9 cellular contexts compared by ENCODE assay signal in genomic region chr5:88268414-88269184, GRCh38. TPM values are rescaled to one million over a fixed set of nuclear protein-coding genes. Genes with fewer than 3 reads are reported as not detected.
DNase-seq lines count a peak whose midpoint lies in the region; ATAC-seq, FAIRE-seq and TF ChIP-seq lines count a peak whose summit lies in the region.
"Had no signal": no experiment of that assay in that cellular context is flagged by ENCODE, and none has a peak within 500 bp of the region (broad histone marks: within the 10 kb centered on the region; RNA-seq: fewer than 3 reads in every experiment).

Gene TMEM161B (minus strand): TSS chr5:88268845. CDS start chr5:88268723, 122 bp downstream.

- H3K27me3 ChIP-seq in BE2C = no peaks in the 10 kb centered on the region

- peak; percentile 86 for DNase-seq in BE2C
- peak; percentile 65 for DNase-seq in GM19239 (ENCODE audit: insufficient read length, low spot score)
- peak; percentile 77 for DNase-seq in NCI-H510A treated with DMSO at 0.1 percent for 48 hours (lab: John Stamatoyannopoulos, UW)
- DNase-seq in activated CD4-positive, alpha-beta T cell treated with anti-CD3 and anti-CD28 coated beads for 1 hour = peak; percentile 92
- DNase-seq in cerebellum (ENCODE audit: low spot score) = peak; percentile 89
- peak; percentile 98 for DNase-seq in kidney glomerular epithelial cell (lab: John Stamatoyannopoulos, UW)
- peak; percentile 88 for DNase-seq in stimulated activated CD4-positive, alpha-beta T cell treated with anti-CD3 and anti-CD28 coated beads, Interleukin-15, amount 100 ng/mL, for 48 hours (ENCODE audit: low read depth in 2 of 2)

- TF ChIP-seq CTCF in BE2C (IDR thresholded peaks at IDR 0.05; ENCODE audit: low read depth, low read length) = no peak

- H3K36me3 ChIP-seq in BE2C = peaks cover 8% of the 10 kb centered on the region

- peak within 1 kb of the TSS; percentile 75 for H3K4me3 ChIP-seq in BE2C (ENCODE audit: low read depth, low read length)

- no peaks in the 10 kb centered on the region for H3K4me1 ChIP-seq in BE2C

- peak; percentile 95 for FAIRE-seq in GM19239 (lab: Jason Lieb, UNC)
- FAIRE-seq: islet of Langerhans had no signal

- peak; percentile 99 for ATAC-seq in HG03442 (IDR thresholded peaks at IDR 0.05; ENCODE audit: unreplicated experiment)

- no peaks in the 10 kb centered on the region for H3K9me3 ChIP-seq in BE2C

RNA-seq across cellular contexts. Expression of gene TMEM161B, which starts in this region (rescaled TPM):
- polyA plus RNA-seq in BE2C (2012; ENCODE audit: insufficient read depth, insufficient read length, low read depth) = 15.4 TPM
- 50.2 TPM for total RNA-seq in cerebellum

Comparison
In these comparisons a context has a peak if more than half of its experiments do, and no peak if none do; other contexts are left out.
1. Peak in every context shown above with its lines: DNase-seq, ATAC-seq and H3K4me3 ChIP-seq.